In genomic region chr18:49858309-49859005, GRCh38 we compare ENCODE assay signal across 8 cellular contexts. TPM values are rescaled to one million over a fixed set of nuclear protein-coding genes. Genes with fewer than 3 reads are reported as not detected.
A peak's percentile ranks its signal among the peaks of the same experiment; 100 is the strongest.
DNase-seq lines count a peak whose midpoint lies in the region; ATAC-seq and TF ChIP-seq lines count a peak whose summit lies in the region.

No MANE protein-coding gene starts in this region.

- no peak overlapping the region for H3K4me2 ChIP-seq in neural progenitor cell

- H3K27ac ChIP-seq in Panc1 (ENCODE audit: low read length) = no peak overlapping the region
- H3K27ac ChIP-seq in neural progenitor cell = no peak overlapping the region
- no peak overlapping the region for H3K27ac ChIP-seq in tibial artery

- H3K9ac ChIP-seq in neural progenitor cell = no peak overlapping the region

- H3K9me3 ChIP-seq in Panc1 (ENCODE audit: control insufficient read depth, insufficient read depth, low read depth, low read length) = no peaks in the 10 kb centered on the region
- no peaks in the 10 kb centered on the region for H3K9me3 ChIP-seq in neural progenitor cell (ENCODE audit: low read depth)
- H3K9me3 ChIP-seq in tibial artery = no peaks in the 10 kb centered on the region

- H3K4me1 ChIP-seq in Panc1 (ENCODE audit: control insufficient read depth, insufficient read depth, low read length) (no peaks in the 10 kb centered on the region; the same call in 1 of the 2 replicates), neural progenitor cell (peaks cover 8% of the 10 kb centered on the region), tibial artery (no peaks in the 10 kb centered on the region)

- H3K27me3 Mint-ChIP-seq in activated T-helper 1 cell treated with anti-CD3 and anti-CD28 coated beads, Interleukin-12 subunit alpha, Interleukin-12 subunit beta, Interleukin-2, Interleukin-4 antibody, amounts not matched to agents 30 ng/mL and 10 ng/mL and 1 ng/mL, durations not matched to agents 14 hours and 24 hours and 36 hours (ENCODE audit: insufficient read depth) = no peaks in the 10 kb centered on the region
- H3K27me3 Mint-ChIP-seq in neural progenitor cell (ENCODE audit: insufficient read depth, low read depth) = peaks cover 5% of the 10 kb centered on the region

- H3K36me3 Mint-ChIP-seq in activated T-helper 1 cell treated with anti-CD3 and anti-CD28 coated beads, Interleukin-12 subunit alpha, Interleukin-12 subunit beta, Interleukin-2, Interleukin-4 antibody, amounts not matched to agents 30 ng/mL and 10 ng/mL and 1 ng/mL, durations not matched to agents 14 hours and 24 hours and 36 hours (ENCODE audit: low read depth) = no peaks in the 10 kb centered on the region
- no peaks in the 10 kb centered on the region for H3K36me3 Mint-ChIP-seq in neural progenitor cell

- TF ChIP-seq CTCF in Panc1 (IDR thresholded peaks at IDR 0.05) = peak; percentile 82
- TF ChIP-seq CTCF in neural progenitor cell (IDR thresholded peaks at IDR 0.05) = peak; percentile 98
- peak; percentile 67 to 78 for TF ChIP-seq CTCF in tibial artery (IDR thresholded peaks at IDR 0.05)

- no peak overlapping the region for H3K4me3 Mint-ChIP-seq in activated T-helper 1 cell treated with anti-CD3 and anti-CD28 coated beads, Interleukin-12 subunit alpha, Interleukin-12 subunit beta, Interleukin-2, Interleukin-4 antibody, amounts not matched to agents 30 ng/mL and 10 ng/mL and 1 ng/mL, durations not matched to agents 14 hours and 24 hours and 36 hours
- no peak overlapping the region for H3K4me3 Mint-ChIP-seq in neural progenitor cell

- H3K27ac Mint-ChIP-seq in activated T-helper 1 cell treated with anti-CD3 and anti-CD28 coated beads, Interleukin-12 subunit alpha, Interleukin-12 subunit beta, Interleukin-2, Interleukin-4 antibody, amounts not matched to agents 30 ng/mL and 10 ng/mL and 1 ng/mL, durations not matched to agents 14 hours and 24 hours and 36 hours = no peak overlapping the region
- no peak overlapping the region for H3K27ac Mint-ChIP-seq in neural progenitor cell

- H3K27me3 ChIP-seq in Panc1 (ENCODE audit: control insufficient read depth, insufficient read depth, low read length) = no peaks in the 10 kb centered on the region
- no peaks in the 10 kb centered on the region for H3K27me3 ChIP-seq in neural progenitor cell
- no peaks in the 10 kb centered on the region for H3K27me3 ChIP-seq in tibial artery

- POLR2A ChIA-PET in Panc1 (lab: Charles Lee) = interaction anchor here (0.6 kb wide), 1 partner anchor 395 kb away, joined by 8 read pairs; no protein-coding TSS in a partner anchor

- intact Hi-C loops in Panc1 (cut with micrococcal nuclease; ENCODE audit: unreplicated experiment) (loop anchor here (1.0 to 2.0 kb wide), 2 partner anchors 300 to 348 kb away; no protein-coding TSS in a partner anchor), tibial artery (cut with DNase I; ENCODE audit: low total_unique reads) (loop anchor here (5.0 kb wide), 1 partner anchor 346 kb away; no protein-coding TSS in a partner anchor)
- intact Hi-C loops in activated T-helper 1 cell treated with anti-CD3 and anti-CD28 coated beads, Interleukin-12 subunit alpha, Interleukin-12 subunit beta, Interleukin-2, Interleukin-4 antibody, amounts not matched to agents 30 ng/mL and 10 ng/mL and 1 ng/mL, durations not matched to agents 14 hours and 24 hours and 36 hours (cut with micrococcal nuclease) = loop anchor here (1.0 to 10.0 kb wide), 8 partner anchors 46 to 1181 kb away; partner anchors contain the start of gene ACAA2

- peaks cover 4% of the 10 kb centered on the region for H3K4me1 Mint-ChIP-seq in activated T-helper 1 cell treated with anti-CD3 and anti-CD28 coated beads, Interleukin-12 subunit alpha, Interleukin-12 subunit beta, Interleukin-2, Interleukin-4 antibody, amounts not matched to agents 30 ng/mL and 10 ng/mL and 1 ng/mL, durations not matched to agents 14 hours and 24 hours and 36 hours (ENCODE audit: low read depth)
- peaks cover 23% of the 10 kb centered on the region for H3K4me1 Mint-ChIP-seq in neural progenitor cell

- no peaks in the 10 kb centered on the region for H3K9me3 Mint-ChIP-seq in activated T-helper 1 cell treated with anti-CD3 and anti-CD28 coated beads, Interleukin-12 subunit alpha, Interleukin-12 subunit beta, Interleukin-2, Interleukin-4 antibody, amounts not matched to agents 30 ng/mL and 10 ng/mL and 1 ng/mL, durations not matched to agents 14 hours and 24 hours and 36 hours
- no peaks in the 10 kb centered on the region for H3K9me3 Mint-ChIP-seq in neural progenitor cell

- H3K36me3 ChIP-seq in Panc1 (ENCODE audit: control insufficient read depth, insufficient read depth, low read length) (no peaks in the 10 kb centered on the region), neural progenitor cell (no peaks in the 10 kb centered on the region), tibial artery (peaks cover 0 to 5% (median 0%) of the 10 kb centered on the region in 3 donors)

- no peaks in the 10 kb centered on the region for H4K20me1 ChIP-seq in neural progenitor cell (ENCODE audit: low read depth)

- ATAC-seq in Panc1 (peak; percentile 83), GM19463 (IDR thresholded peaks at IDR 0.05; ENCODE audit: unreplicated experiment) (no peak)

- BruUV-seq in Panc1 (replicated peaks; lab: Mats Ljungman, UMichigan) = no TSS peak

- peak overlapping the region; percentile 56 for H2AFZ ChIP-seq in neural progenitor cell (replicated peaks)

- no peak overlapping the region for H3K4me3 ChIP-seq in Panc1 (ENCODE audit: low read depth in 2 of 2, low read length in 2 of 2)
- H3K4me3 ChIP-seq in neural progenitor cell = no peak overlapping the region
- H3K4me3 ChIP-seq in tibial artery = no peak overlapping the region

- H3F3A ChIP-seq in neural progenitor cell (ENCODE audit: low read depth) = no peaks in the 10 kb centered on the region

- in situ Hi-C loops in Panc1 (cut with HindIII; ENCODE audit: low pct_unique_long_range_greater_than_20kb, low sequenced_read_pairs) = no loop called here

- no peaks in the 10 kb centered on the region for H3K79me2 ChIP-seq in neural progenitor cell (ENCODE audit: low read depth)

- DNase-seq in COR-L47 (lab: John Stamatoyannopoulos, UW) (peak; percentile 72), HT1080 (ENCODE audit: low read depth) (peak; percentile 68), Panc1 (ENCODE audit: low read depth, low spot score) (no peak), fibroblast of the conjunctiva (ENCODE audit: low read depth) (peak; percentile 62), neural progenitor cell (ENCODE audit: low spot score) (peak; percentile 79), tibial artery (no peak)
- peak; percentile 38 for DNase-seq in activated T-helper 1 cell treated with anti-CD3 and anti-CD28 coated beads, Interleukin-12 subunit alpha, Interleukin-12 subunit beta, Interleukin-2, Interleukin-4 antibody, amounts not matched to agents 30 ng/mL and 10 ng/mL and 1 ng/mL, durations not matched to agents 14 hours and 24 hours and 36 hours (ENCODE audit: low spot score)

- CTCF ChIA-PET in Panc1 (lab: Charles Lee) = interaction anchor here (0.6 to 1.5 kb wide), 5 partner anchors 151 to 374 kb away, joined by 3 to 9 read pairs (median 3); no protein-coding TSS in a partner anchor

RNA-seq across cellular contexts. Expression of gene ACAA2, which starts 45.1 kb away (rescaled TPM):
- 32.2 and 36.7 TPM in 2 replicates for total RNA-seq in HT1080 (2014; rRNA removed; shearing (Covaris generic))
- 29.9 and 30.7 TPM in 2 replicates for polyA plus RNA-seq in HT1080 (2015; cell fraction: cytosol; rRNA removed)
- polyA plus RNA-seq in HT1080 (2015; cell fraction: nucleus; rRNA removed) = 21.2 and 25.4 TPM in 2 replicates
- total RNA-seq in Panc1 (2021; ENCODE audit: unreplicated experiment) (50.8 TPM), neural progenitor cell (ENCODE audit: low replicate concordance) (70.9 and 91.9 TPM in 2 replicates)
- 38.6 TPM for polyA plus RNA-seq in Panc1 (2012; ENCODE audit: insufficient read length)
- total RNA-seq in activated T-helper 1 cell treated with anti-CD3 and anti-CD28 coated beads, Interleukin-12 subunit alpha, Interleukin-12 subunit beta, Interleukin-2, Interleukin-4 antibody, amounts not matched to agents 30 ng/mL and 10 ng/mL and 1 ng/mL, durations not matched to agents 14 hours and 24 hours and 36 hours = 74.3 and 74.6 TPM in 2 replicates

Comparison
In these comparisons a context has a peak if more than half of its experiments do, and no peak if none do; other contexts are left out.
1. DNase-seq: peak in COR-L47 (single experiment), HT1080 (single experiment), activated T-helper 1 cell treated with anti-CD3 and anti-CD28 coated beads, Interleukin-12 subunit alpha, Interleukin-12 subunit beta, Interleukin-2, Interleukin-4 antibody, amounts not matched to agents 30 ng/mL and 10 ng/mL and 1 ng/mL, durations not matched to agents 14 hours and 24 hours and 36 hours (single experiment), fibroblast of the conjunctiva (single experiment) and neural progenitor cell (single experiment); none in Panc1 (single experiment) and tibial artery (0 of 2).
2. Peak in every context shown above with its lines, with median percentiles within 50 percentile points of each other: CTCF ChIP-seq.